ENCODE assay signal across 18 cellular contexts in the genomic region with DNA sequence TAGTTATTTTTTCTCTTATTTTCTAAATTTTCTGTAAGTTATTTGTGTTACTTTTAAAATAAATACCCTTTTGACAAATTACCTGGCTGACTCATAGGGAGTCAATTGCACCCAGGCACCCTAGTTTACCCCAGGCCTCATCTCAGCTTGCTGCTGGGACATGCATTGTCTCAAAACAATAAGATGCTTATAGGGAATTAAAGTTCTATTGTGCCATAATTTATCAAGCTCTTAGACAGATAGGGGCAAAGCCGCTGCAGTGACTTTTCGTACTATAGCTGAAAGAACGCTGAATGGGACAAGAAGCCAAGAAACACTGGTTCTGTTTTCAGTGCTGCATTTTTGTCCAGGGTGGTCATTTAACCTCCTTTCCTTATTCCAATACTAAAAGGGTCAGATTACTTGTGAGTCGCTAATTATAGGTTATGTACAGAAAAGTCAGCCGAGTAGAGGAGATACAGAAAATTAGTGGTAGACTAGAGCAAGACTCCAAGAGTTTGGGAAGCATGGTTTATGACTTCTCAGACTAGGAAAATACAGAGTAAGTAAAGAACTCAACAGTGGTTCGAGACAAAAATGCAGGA. TPM values are rescaled to one million over a fixed set of nuclear protein-coding genes. Genes with fewer than 3 reads are reported as not detected.
"Had no signal": no experiment of that assay in that cellular context is flagged by ENCODE, and none has a peak within 500 bp of the region (broad histone marks: within the 10 kb centered on the region; RNA-seq: fewer than 3 reads in every experiment).

No MANE protein-coding gene starts in this region.

- H3K9me3 Mint-ChIP-seq: naive thymus-derived CD4-positive, alpha-beta T cell; stimulated activated effector memory CD8-positive, alpha-beta T cell treated with anti-CD3 and anti-CD28 coated beads, Interleukin-12 subunit alpha, Interleukin-12 subunit beta, amount 100 ng/mL, for 72 hours had no signal

- ATAC-seq: esophagus mucosa; naive thymus-derived CD4-positive, alpha-beta T cell; right cardiac atrium; stimulated activated effector memory CD8-positive, alpha-beta T cell treated with anti-CD3 and anti-CD28 coated beads, Interleukin-12 subunit alpha, Interleukin-12 subunit beta, amount 100 ng/mL, for 72 hours had no signal

- H3K27me3 ChIP-seq: neutrophil, transverse colon had no signal

- H3K27ac Mint-ChIP-seq: naive thymus-derived CD4-positive, alpha-beta T cell; stimulated activated effector memory CD8-positive, alpha-beta T cell treated with anti-CD3 and anti-CD28 coated beads, Interleukin-12 subunit alpha, Interleukin-12 subunit beta, amount 100 ng/mL, for 72 hours had no signal

- H3K36me3 Mint-ChIP-seq: naive thymus-derived CD4-positive, alpha-beta T cell; stimulated activated effector memory CD8-positive, alpha-beta T cell treated with anti-CD3 and anti-CD28 coated beads, Interleukin-12 subunit alpha, Interleukin-12 subunit beta, amount 100 ng/mL, for 72 hours had no signal

- H3K36me3 ChIP-seq: neutrophil, transverse colon had no signal

- H3K9me3 ChIP-seq: neutrophil, transverse colon had no signal

- H3K4me1 Mint-ChIP-seq: stimulated activated effector memory CD8-positive, alpha-beta T cell treated with anti-CD3 and anti-CD28 coated beads, Interleukin-12 subunit alpha, Interleukin-12 subunit beta, amount 100 ng/mL, for 72 hours had no signal

- H3K4me3 ChIP-seq: transverse colon had no signal

- DNase-seq: activated CD4-positive, alpha-beta T cell treated with anti-CD3 and anti-CD28 coated beads, Interleukin-2, amount 50 U/mL, for 1 hour; activated CD4-positive, CD25-positive, alpha-beta regulatory T cell; activated naive CD4-positive, alpha-beta T cell treated with anti-CD3 and anti-CD28 coated beads, Interleukin-2, amount 50 U/mL, for 16 hours; cerebellar nuclear complex; foreskin melanocyte; head of caudate nucleus; naive thymus-derived CD4-positive, alpha-beta T cell; right cardiac atrium; small intestine; substantia nigra; T-helper 1 cell; transverse colon had no signal

- H3K4me1 ChIP-seq: transverse colon had no signal

- H3K4me3 Mint-ChIP-seq: naive thymus-derived CD4-positive, alpha-beta T cell; stimulated activated effector memory CD8-positive, alpha-beta T cell treated with anti-CD3 and anti-CD28 coated beads, Interleukin-12 subunit alpha, Interleukin-12 subunit beta, amount 100 ng/mL, for 72 hours had no signal

- H3K27ac ChIP-seq: neutrophil, transverse colon had no signal

RNA-seq across cellular contexts. Expression of gene EXD1, which starts 50.3 kb away (rescaled TPM):
- total RNA-seq: dermis microvascular lymphatic vessel endothelial cell; esophagus mucosa; lung microvascular endothelial cell; naive thymus-derived CD4-positive, alpha-beta T cell; posterior vena cava; right cardiac atrium; transverse colon had no signal
- polyA plus RNA-seq: naive thymus-derived CD4-positive, alpha-beta T cell; right cardiac atrium had no signal
